In the genomic region with DNA sequence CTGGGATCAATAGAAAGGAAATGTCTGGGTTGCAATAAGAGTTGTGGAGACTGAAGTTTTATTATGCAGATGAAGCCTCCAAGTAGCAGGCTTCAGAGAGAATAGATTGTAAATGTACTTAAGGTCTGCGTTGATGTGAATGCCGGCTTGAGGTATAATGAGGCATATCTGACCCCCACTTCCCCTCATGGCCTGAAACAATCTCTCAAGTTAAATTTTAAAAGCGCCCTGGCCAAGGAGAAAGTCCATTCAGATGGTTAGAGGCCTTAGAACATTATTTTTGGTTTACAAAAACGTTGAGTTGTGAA, we compare ENCODE assay signal across 9 cellular contexts. TPM values are rescaled to one million over a fixed set of nuclear protein-coding genes. Genes with fewer than 3 reads are reported as not detected.
DNase-seq lines count a peak whose midpoint lies in the region; ATAC-seq, FAIRE-seq and TF ChIP-seq lines count a peak whose summit lies in the region.
"Had no signal": no experiment of that assay in that cellular context is flagged by ENCODE, and none has a peak within 500 bp of the region (broad histone marks: within the 10 kb centered on the region; RNA-seq: fewer than 3 reads in every experiment).

No MANE protein-coding gene starts in this region.

- DNase-seq in DND-41 = no peak
- DNase-seq in MM.1S = no peak
- no peak for DNase-seq in epithelial cell of prostate (ENCODE audit: low read depth, low spot score)
- peak in 1 of 6 donors; percentile 31 for DNase-seq in pancreas
- no peak for DNase-seq in AG08395 (ENCODE audit: low spot score)
- DNase-seq in stimulated activated CD4-positive, alpha-beta T cell treated with anti-CD3 and anti-CD28 coated beads, Interleukin-12 subunit alpha, Interleukin-12 subunit beta, amount 100 ng/mL, for 4 hours = no peak
- DNase-seq in activated CD4-positive, alpha-beta T cell treated with anti-CD3 and anti-CD28 coated beads for 48 hours = no peak

- H3K9me2 ChIP-seq in MM.1S (replicated peaks; ENCODE audit: insufficient read depth, low read length) = no peaks in the 10 kb centered on the region

- no peaks in the 10 kb centered on the region for H3K9me3 ChIP-seq in DND-41 (ENCODE audit: insufficient read depth, low read length, severe bottlenecking)
- H3K9me3 ChIP-seq in MM.1S (replicated peaks; ENCODE audit: insufficient read depth, low read length) = no peaks in the 10 kb centered on the region
- no peaks in the 10 kb centered on the region for H3K9me3 ChIP-seq in pancreas

- H3K27ac ChIP-seq in DND-41 (ENCODE audit: low read length) = peak overlapping the region; percentile 78
- peak overlapping the region; percentile 94 for H3K27ac ChIP-seq in MM.1S (ENCODE audit: low read length)
- peak overlapping the region; percentile 26 for H3K27ac ChIP-seq in epithelial cell of prostate
- H3K27ac ChIP-seq in pancreas = peak overlapping the region; percentile 51 to 87 (median 77)

- no peaks in the 10 kb centered on the region for H3K79me2 ChIP-seq in DND-41 (ENCODE audit: insufficient read depth, low read length)
- H3K79me2 ChIP-seq in MM.1S (ENCODE audit: low read length) = peaks cover 78% of the 10 kb centered on the region

- peak overlapping the region in 1 of 2 experiments; percentile 46; a peak in 2 of 4 replicates for H3K4me3 ChIP-seq in DND-41 (ENCODE audit: low read depth in 1 of 2, low read length in 2 of 2)
- H3K4me3 ChIP-seq in MM.1S (ENCODE audit: low read length) = peak overlapping the region; percentile 35
- peak overlapping the region in 3 of 4 donors; percentile 56 to 69 (median 58) for H3K4me3 ChIP-seq in pancreas

- intact Hi-C loops in pancreas (cut with DNase I) = no loop called here

- no peaks in the 10 kb centered on the region for H3K36me3 ChIP-seq in DND-41 (ENCODE audit: insufficient read depth, low read length)
- H3K36me3 ChIP-seq in MM.1S (replicated peaks; ENCODE audit: insufficient read depth, low read length) = no peaks in the 10 kb centered on the region
- no peaks in the 10 kb centered on the region for H3K36me3 ChIP-seq in pancreas

- peak overlapping the region; percentile 34 for H3K9ac ChIP-seq in DND-41 (ENCODE audit: low read depth, low read length)
- peak overlapping the region; percentile 66 for H3K9ac ChIP-seq in MM.1S (ENCODE audit: low read length)

- TF ChIP-seq CTCF in DND-41 (IDR thresholded peaks at IDR 0.05; ENCODE audit: borderline replicate concordance, extremely low read depth, low read length, poor library complexity, severe bottlenecking) (no peak), MM.1S (IDR thresholded peaks at IDR 0.05; ENCODE audit: low read length) (no peak), pancreas (IDR thresholded peaks at IDR 0.05) (no peak)

- H3K4me2 ChIP-seq in DND-41 (ENCODE audit: insufficient read depth, low read length) (peak overlapping the region; percentile 67), MM.1S (ENCODE audit: low read depth, low read length) (peak overlapping the region; percentile 75)

- FAIRE-seq in pancreas (lab: Jason Lieb, UNC) = no peak

- H3F3A ChIP-seq in MM.1S (ENCODE audit: insufficient read depth, low read length) = peaks cover 80% of the 10 kb centered on the region

- 1% methylated on average over 4 of the region's 4 CpGs for WGBS in pancreas, 2 donors

- H2AFZ ChIP-seq in DND-41 (ENCODE audit: low read depth, low read length) (peak overlapping the region; percentile 75), MM.1S (ENCODE audit: low read length) (no peak overlapping the region)

- H4K20me1 ChIP-seq in DND-41 (ENCODE audit: insufficient read depth, low read length) (no peaks in the 10 kb centered on the region), MM.1S (ENCODE audit: insufficient read depth, low read length) (0 out of 2 replicates have a peak, but pooled peaks cover 8% of the 10 kb centered on the region)

- H3K27me3 ChIP-seq in DND-41 (ENCODE audit: insufficient read depth, low read length, poor library complexity) = no peaks in the 10 kb centered on the region
- no peaks in the 10 kb centered on the region for H3K27me3 ChIP-seq in MM.1S (replicated peaks; ENCODE audit: insufficient read depth, low read length)
- no peaks in the 10 kb centered on the region for H3K27me3 ChIP-seq in pancreas

- peaks cover 61% of the 10 kb centered on the region for H3K4me1 ChIP-seq in DND-41 (ENCODE audit: insufficient read depth, low read length)
- peaks cover 16% of the 10 kb centered on the region for H3K4me1 ChIP-seq in MM.1S (ENCODE audit: low read length)
- peaks cover 3 to 28% (median 12%) of the 10 kb centered on the region in 3 donors for H3K4me1 ChIP-seq in pancreas

- ATAC-seq in DND-41 (ENCODE audit: insufficient read depth, low read depth) (no peak), pancreas (peak; percentile 1 to 3 (median 2)), GM18867 (IDR thresholded peaks at IDR 0.05; ENCODE audit: unreplicated experiment) (no peak)

RNA-seq across cellular contexts. Expression of a gene that starts 28.3 kb away (rescaled TPM):
- total RNA-seq in pancreas = not detected
- polyA plus RNA-seq in pancreas = not detected
- total RNA-seq: pulmonary artery endothelial cell had no signal

Comparison
In these comparisons a context has a peak if more than half of its experiments do, and no peak if none do; other contexts are left out.
1. ATAC-seq: peak in pancreas (4 of 4); none in DND-41 (single experiment) and GM18867 (single experiment).
2. H3K27ac ChIP-seq: peak in every context shown above with its lines; median percentile 94 in MM.1S; 78 in DND-41; 77 in pancreas; 26 in epithelial cell of prostate.